In the genomic region with DNA sequence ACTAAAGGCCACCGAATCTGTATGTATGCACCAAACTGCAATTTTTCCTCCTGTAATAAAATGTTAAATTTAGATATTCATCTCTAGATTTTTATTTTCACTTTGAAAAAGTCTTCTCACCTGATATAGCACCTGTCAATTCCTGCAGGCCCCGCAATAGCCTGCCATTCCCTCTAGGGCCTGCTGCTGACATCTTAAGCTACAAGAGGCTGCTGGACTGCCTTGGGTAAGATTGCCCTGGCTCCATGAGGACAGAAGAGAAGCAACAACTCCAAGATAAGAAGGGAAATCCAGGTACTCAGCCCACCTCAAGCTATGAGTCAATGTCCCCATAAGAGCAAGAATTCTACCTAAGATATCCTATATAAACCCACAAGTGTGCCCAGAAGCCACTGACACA, we compare ENCODE assay signal across 9 cellular contexts.
DNase-seq lines count a peak whose midpoint lies in the region; ATAC-seq and TF ChIP-seq lines count a peak whose summit lies in the region.
"Had no signal": no experiment of that assay in that cellular context is flagged by ENCODE, and none has a peak within 500 bp of the region (broad histone marks: within the 10 kb centered on the region; RNA-seq: fewer than 3 reads in every experiment).

No MANE protein-coding gene starts in this region.

- CTCF ChIA-PET in OCI-LY7 (lab: Charles Lee; ENCODE audit: unreplicated experiment): no interaction called here
- CTCF ChIA-PET in activated CD4-positive, alpha-beta memory T cell treated with anti-CD3 and anti-CD28 coated beads for 36 hours (lab: Charles Lee): no interaction called here

- H3K27ac Mint-ChIP-seq in activated CD4-positive, alpha-beta memory T cell treated with anti-CD3 and anti-CD28 coated beads for 36 hours: no peak overlapping the region

- TF ChIP-seq CTCF in GM12864 (IDR thresholded peaks at IDR 0.05; ENCODE audit: low read depth, low read length, missing control alignments) (peak; percentile 6), OCI-LY7 (conservative IDR thresholded peaks at IDR 0.05; ENCODE audit: low read length) (no peak)

- no peaks in the 10 kb centered on the region for H3K27me3 Mint-ChIP-seq in activated CD4-positive, alpha-beta memory T cell treated with anti-CD3 and anti-CD28 coated beads for 36 hours

- intact Hi-C loops in OCI-LY7 (cut with micrococcal nuclease; ENCODE audit: unreplicated experiment): no loop called here
- intact Hi-C loops in activated CD4-positive, alpha-beta memory T cell treated with anti-CD3 and anti-CD28 coated beads for 36 hours (cut with micrococcal nuclease): no loop called here

- DNase-seq in GM12864 (ENCODE audit: low read depth): no peak
- DNase-seq in OCI-LY7 (ENCODE audit: low spot score): no peak
- DNase-seq in COLO668 (lab: John Stamatoyannopoulos, UW; ENCODE audit: unreplicated experiment): no peak
- DNase-seq in activated CD4-positive, alpha-beta memory T cell treated with anti-CD3 and anti-CD28 coated beads for 36 hours: no peak
- DNase-seq in DMS153 (lab: John Stamatoyannopoulos, UW): no peak

- H4K20me1 ChIP-seq in OCI-LY7 (ENCODE audit: insufficient read depth, low read length): no peaks in the 10 kb centered on the region

- no peaks in the 10 kb centered on the region for H3K36me3 Mint-ChIP-seq in activated CD4-positive, alpha-beta memory T cell treated with anti-CD3 and anti-CD28 coated beads for 36 hours

- peaks cover 16% of the 10 kb centered on the region for H3K4me1 ChIP-seq in OCI-LY7 (ENCODE audit: insufficient read depth, low read length, poor library complexity, severe bottlenecking)

- no peak overlapping the region for H2AFZ ChIP-seq in OCI-LY7 (ENCODE audit: low read length)

- H3K36me3 ChIP-seq in OCI-LY7 (ENCODE audit: insufficient read depth, low read length): no peaks in the 10 kb centered on the region

- peak overlapping the region; percentile 39 for H3K27ac ChIP-seq in OCI-LY7 (ENCODE audit: low read depth, low read length, poor library complexity, severe bottlenecking)
- H3K27ac ChIP-seq: VCaP had no signal

- H3K4me3 ChIP-seq in GM12864 (ENCODE audit: low read depth, low read length) (no peak overlapping the region), OCI-LY7 (ENCODE audit: low read depth, low read length, poor library complexity, severe bottlenecking) (no peak overlapping the region)

- POLR2A ChIA-PET in OCI-LY7 (lab: Charles Lee): interaction anchor here (0.5 kb wide), 1 partner anchor 1417 kb away, joined by 3 read pairs; no protein-coding TSS in a partner anchor
- POLR2A ChIA-PET in activated CD4-positive, alpha-beta memory T cell treated with anti-CD3 and anti-CD28 coated beads for 36 hours (lab: Charles Lee): no interaction called here

- H3K79me2 ChIP-seq in OCI-LY7 (ENCODE audit: insufficient read depth, low read depth, low read length): no peaks in the 10 kb centered on the region

- no peak overlapping the region for H3K4me3 Mint-ChIP-seq in activated CD4-positive, alpha-beta memory T cell treated with anti-CD3 and anti-CD28 coated beads for 36 hours

- H3K9me3 ChIP-seq in OCI-LY7 (ENCODE audit: low read length): no peaks in the 10 kb centered on the region

- ATAC-seq in GM19455 (IDR thresholded peaks at IDR 0.05; ENCODE audit: unreplicated experiment) (peak; percentile 11), HG03095 (IDR thresholded peaks at IDR 0.05; ENCODE audit: unreplicated experiment) (peak; percentile 15), GM19035 (IDR thresholded peaks at IDR 0.05; ENCODE audit: unreplicated experiment) (no peak)

- H3K4me1 Mint-ChIP-seq in activated CD4-positive, alpha-beta memory T cell treated with anti-CD3 and anti-CD28 coated beads for 36 hours (ENCODE audit: low read depth): no peaks in the 10 kb centered on the region

- H3K9me3 Mint-ChIP-seq in activated CD4-positive, alpha-beta memory T cell treated with anti-CD3 and anti-CD28 coated beads for 36 hours: peaks cover 2% of the 10 kb centered on the region

- no TSS peak for BruUV-seq in OCI-LY7 (replicated peaks; lab: Mats Ljungman, UMichigan)

- peak overlapping the region; percentile 34 for H3K4me2 ChIP-seq in OCI-LY7 (ENCODE audit: low read length)

- H3K9me2 ChIP-seq in OCI-LY7 (ENCODE audit: insufficient read depth, low read length): no peaks in the 10 kb centered on the region
